ENCODE assay signal across 15 cellular contexts in genomic region chr12:133203344-133204263, GRCh38. TPM values are rescaled to one million over a fixed set of nuclear protein-coding genes. Genes with fewer than 3 reads are reported as not detected.
A peak's percentile ranks its signal among the peaks of the same experiment; 100 is the strongest.
DNase-seq lines count a peak whose midpoint lies in the region; ATAC-seq and TF ChIP-seq lines count a peak whose summit lies in the region.
"Had no signal": no experiment of that assay in that cellular context is flagged by ENCODE, and none has a peak within 500 bp of the region (broad histone marks: within the 10 kb centered on the region; RNA-seq: fewer than 3 reads in every experiment).

No MANE protein-coding gene starts in this region.

- H4K5ac ChIP-seq in IMR-90 (ENCODE audit: low read depth, low read length), result no peak overlapping the region

- no peak overlapping the region for H3K23ac ChIP-seq in IMR-90 (ENCODE audit: low read depth, low read length)

- DNase-seq in DMS53 (lab: John Stamatoyannopoulos, UW), result peak; percentile 67
- no peak for DNase-seq in DMS53 treated with DMSO at 0.1 percent for 48 hours (lab: John Stamatoyannopoulos, UW; ENCODE audit: unreplicated experiment)
- DNase-seq in IMR-90, result peak; percentile 20
- DNase-seq in dermis blood vessel endothelial cell, result peak; percentile 23
- DNase-seq in natural killer cell treated with Interleukin-12 subunit alpha and Interleukin-12 subunit beta and Interleukin-15 and Interleukin-18, amount 100 ng/mL, for 72 hours (ENCODE audit: low spot score), result no peak
- no peak for DNase-seq in stomach
- no peak for DNase-seq in NCI-H510A treated with DMSO at 0.1 percent for 48 hours (lab: John Stamatoyannopoulos, UW)
- DNase-seq: 8988T, foreskin melanocyte, midbrain, T-cell had no signal

- intact Hi-C loops in IMR-90 (cut with micrococcal nuclease), result no loop called here
- intact Hi-C loops in stomach (cut with DNase I; ENCODE audit: low total_unique reads), result no loop called here

- peaks cover 32% of the 10 kb centered on the region for H3K9me3 Mint-ChIP-seq in natural killer cell treated with Interleukin-12 subunit alpha and Interleukin-12 subunit beta and Interleukin-15 and Interleukin-18, amount 100 ng/mL, for 72 hours

- H2BK15ac ChIP-seq in IMR-90 (ENCODE audit: low read depth, low read length), result no peak overlapping the region

- H3K4me1 Mint-ChIP-seq in natural killer cell treated with Interleukin-12 subunit alpha and Interleukin-12 subunit beta and Interleukin-15 and Interleukin-18, amount 100 ng/mL, for 72 hours (ENCODE audit: low read depth in 2 of 2), result no peaks in the 10 kb centered on the region
- H3K4me1 Mint-ChIP-seq: T-cell had no signal

- H3K27me3 ChIP-seq in IMR-90 (ENCODE audit: control insufficient read depth, insufficient read depth, low read length) (no peaks in the 10 kb centered on the region), stomach (no peaks in the 10 kb centered on the region)
- H3K27me3 ChIP-seq: breast epithelium had no signal

- WGBS in IMR-90 (ENCODE audit: extremely low coverage in 2 of 2, insufficient read length in 1 of 2), 2 experiments, result no CpG with 5 or more reads among the region's 7 CpGs
- 95 to 98% (median 97%) methylated on average over 7 of the region's 7 CpGs for WGBS in stomach, 5 donors

- in situ Hi-C loops in IMR-90 (cut with MboI; ENCODE audit: low sequenced_read_pairs), result no loop called here

- H3K79me1 ChIP-seq in IMR-90 (ENCODE audit: low read depth in 1 of 2, low read length in 2 of 2), result peaks cover 0 to 3% of the 10 kb centered on the region in 2 experiments; a peak in 1 of 4 replicates

- H3K36me3 ChIP-seq in IMR-90 (ENCODE audit: control insufficient read depth, insufficient read depth, low read length) (peaks cover 23% of the 10 kb centered on the region), stomach (peaks cover 26 to 69% (median 38%) of the 10 kb centered on the region in 4 donors)

- TF ChIP-seq CTCF in IMR-90 (conservative IDR thresholded peaks at IDR 0.05; ENCODE audit: low read depth, low read length) (no peak), stomach (IDR thresholded peaks at IDR 0.05) (no peak)

- POLR2A ChIA-PET in IMR-90 (lab: Charles Lee; ENCODE audit: unreplicated experiment), result no interaction called here

- no peak overlapping the region for H3K4me2 ChIP-seq in IMR-90 (ENCODE audit: low read depth, low read length)

- CTCF ChIA-PET in IMR-90 (lab: Yijun Ruan, JAX), result no interaction called here

- H3K9me3 ChIP-seq in IMR-90 (ENCODE audit: control insufficient read depth, insufficient read depth, low read length) (peaks cover 62% of the 10 kb centered on the region), stomach (peaks cover 82 to 97% (median 94%) of the 10 kb centered on the region in 4 donors)

- no peak overlapping the region for H3K18ac ChIP-seq in IMR-90 (ENCODE audit: low read depth, low read length)

- H3K27ac Mint-ChIP-seq in natural killer cell treated with Interleukin-12 subunit alpha and Interleukin-12 subunit beta and Interleukin-15 and Interleukin-18, amount 100 ng/mL, for 72 hours, result peak overlapping the region; percentile 44 to 59
- H3K27ac Mint-ChIP-seq: T-cell had no signal

- ATAC-seq in IMR-90 (ENCODE audit: low read depth) (no peak), HG02981 (IDR thresholded peaks at IDR 0.05; ENCODE audit: unreplicated experiment) (no peak)
- no peak for ATAC-seq in natural killer cell treated with Interleukin-12 subunit alpha and Interleukin-12 subunit beta and Interleukin-15 and Interleukin-18, amount 100 ng/mL, for 72 hours
- ATAC-seq: T-cell had no signal

- no peak overlapping the region for H2AK9ac ChIP-seq in IMR-90 (replicated peaks; ENCODE audit: low read depth, low read length, poor library complexity)

- H3K27ac ChIP-seq in IMR-90 (ENCODE audit: insufficient read depth, low read length) (no peak overlapping the region), stomach (no peak overlapping the region)
- H3K27ac ChIP-seq: breast epithelium had no signal

- no peak overlapping the region for H3K4me3 ChIP-seq in IMR-90 (ENCODE audit: insufficient read depth, low read depth, low read length)
- no peak overlapping the region for H3K4me3 ChIP-seq in stomach

- H4K20me1 ChIP-seq in IMR-90 (ENCODE audit: insufficient read depth, low read length), result no peaks in the 10 kb centered on the region

- no peak overlapping the region for H2BK120ac ChIP-seq in IMR-90 (ENCODE audit: low read depth, low read length)

- H2BK20ac ChIP-seq in IMR-90 (ENCODE audit: low read depth, low read length), result no peak overlapping the region

- H4K91ac ChIP-seq in IMR-90 (ENCODE audit: insufficient read depth, low read depth, low read length), result no peak overlapping the region

- H3K4ac ChIP-seq in IMR-90 (ENCODE audit: low read depth, low read length), result no peak overlapping the region

- H4K8ac ChIP-seq in IMR-90 (ENCODE audit: low read depth in 2 of 2, low read length in 2 of 2), result no peak overlapping the region

- H2BK5ac ChIP-seq in IMR-90 (ENCODE audit: low read depth, low read length, poor library complexity, severe bottlenecking), result no peak overlapping the region

- H3K4me3 Mint-ChIP-seq in natural killer cell treated with Interleukin-12 subunit alpha and Interleukin-12 subunit beta and Interleukin-15 and Interleukin-18, amount 100 ng/mL, for 72 hours, result no peak overlapping the region

- H2AK5ac ChIP-seq in IMR-90 (ENCODE audit: low read depth, low read length), result no peak overlapping the region

- no peaks in the 10 kb centered on the region for H3K27me3 Mint-ChIP-seq in natural killer cell treated with Interleukin-12 subunit alpha and Interleukin-12 subunit beta and Interleukin-15 and Interleukin-18, amount 100 ng/mL, for 72 hours
- H3K27me3 Mint-ChIP-seq: T-cell had no signal

- no peak overlapping the region for H3K56ac ChIP-seq in IMR-90 (ENCODE audit: extremely low read depth, insufficient read depth, low read length)

- peaks cover 74% of the 10 kb centered on the region for H3K36me3 Mint-ChIP-seq in natural killer cell treated with Interleukin-12 subunit alpha and Interleukin-12 subunit beta and Interleukin-15 and Interleukin-18, amount 100 ng/mL, for 72 hours

- no peak overlapping the region for H3K9ac ChIP-seq in IMR-90 (ENCODE audit: low read depth, low read length)

- no peak overlapping the region for H3K14ac ChIP-seq in IMR-90 (replicated peaks; ENCODE audit: low read depth, low read length)

- dilution Hi-C loops in IMR-90 (cut with HindIII; ENCODE audit: low sequenced_read_pairs, unreplicated experiment), result no loop called here

- H2AFZ ChIP-seq in IMR-90 (replicated peaks; ENCODE audit: low read length, poor library complexity), result no peak overlapping the region

- no peak for TF ChIP-seq RAD21 in IMR-90 (IDR thresholded peaks at IDR 0.05; ENCODE audit: low read length)

- no peaks in the 10 kb centered on the region for H3K9me1 ChIP-seq in IMR-90 (ENCODE audit: insufficient read depth, low read length)

- no peak for TF ChIP-seq EP300 in stomach (IDR thresholded peaks at IDR 0.05)

- H3K4me1 ChIP-seq in IMR-90 (ENCODE audit: control insufficient read depth, insufficient read depth, low read length), result no peaks in the 10 kb centered on the region
- H3K4me1 ChIP-seq in stomach, result no peaks in the 10 kb centered on the region
- H3K4me1 ChIP-seq: breast epithelium had no signal

- TSS peak; percentile 38 for BruUV-seq in IMR-90 (replicated peaks; lab: Mats Ljungman, UMichigan)

- no peak for TF ChIP-seq POLR2A in IMR-90 (IDR thresholded peaks at IDR 0.05; ENCODE audit: low read depth, low read length)
- no peak for TF ChIP-seq POLR2A in stomach (IDR thresholded peaks at IDR 0.05)

TF ChIP-seq in IMR-90, 13 proteins besides CTCF, POLR2A, EP300 and RAD21 (continues in another document):
- TF ChIP-seq, protein P1, sequence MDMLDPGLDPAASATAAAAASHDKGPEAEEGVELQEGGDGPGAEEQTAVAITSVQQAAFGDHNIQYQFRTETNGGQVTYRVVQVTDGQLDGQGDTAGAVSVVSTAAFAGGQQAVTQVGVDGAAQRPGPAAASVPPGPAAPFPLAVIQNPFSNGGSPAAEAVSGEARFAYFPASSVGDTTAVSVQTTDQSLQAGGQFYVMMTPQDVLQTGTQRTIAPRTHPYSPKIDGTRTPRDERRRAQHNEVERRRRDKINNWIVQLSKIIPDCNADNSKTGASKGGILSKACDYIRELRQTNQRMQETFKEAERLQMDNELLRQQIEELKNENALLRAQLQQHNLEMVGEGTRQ (IDR thresholded peaks at IDR 0.05; ENCODE audit: low read depth, low read length), result no peak
- TF ChIP-seq BHLHE40 (IDR thresholded peaks at IDR 0.05; ENCODE audit: low read depth, low read length) (no peak), SMC3 (IDR thresholded peaks at IDR 0.05; ENCODE audit: low read depth, low read length) (no peak), MAZ (IDR thresholded peaks at IDR 0.05; ENCODE audit: borderline replicate concordance, low read depth, low read length) (no peak), NFE2L2 (IDR thresholded peaks at IDR 0.05; ENCODE audit: low read depth, low read length) (no peak), FOS (IDR thresholded peaks at IDR 0.05; ENCODE audit: low read depth, low read length) (no peak), MAFK (IDR thresholded peaks at IDR 0.05; ENCODE audit: low read depth, low read length) (no peak), MXI1 (IDR thresholded peaks at IDR 0.05; ENCODE audit: borderline replicate concordance, low read depth, low read length) (no peak)

RNA-seq across cellular contexts. Expression of gene ZNF268, which starts 22.3 kb away (rescaled TPM):
- total RNA-seq in IMR-90 (2012; rRNA removed), result 31.1 and 54.5 TPM in 2 replicates
- 5.8 and 6.7 TPM in 2 replicates for polyA plus RNA-seq in IMR-90 (2012; rRNA removed)
- polyA plus RNA-seq in IMR-90 (2012; cell fraction: cytosol; rRNA removed), result 2.2 and 4.6 TPM in 2 replicates
- 5.8 and 7.3 TPM in 2 replicates for polyA plus RNA-seq in IMR-90 (2012; cell fraction: nucleus; rRNA removed; ENCODE audit: low replicate concordance)
- total RNA-seq in dermis blood vessel endothelial cell, result 39.8 and 44.8 TPM in 2 replicates
- total RNA-seq in natural killer cell treated with Interleukin-12 subunit alpha and Interleukin-12 subunit beta and Interleukin-15 and Interleukin-18, amount 100 ng/mL, for 72 hours, result 10 to 100 TPM; 18.9 to 23.5 TPM
- 10 to 100 TPM in 3 of 5 donors, 1 to 10 TPM in 1, under 1 TPM in 1; under 0.01 to 39.7 (median 12.1) TPM for total RNA-seq in stomach
- polyA plus RNA-seq in stomach, result 1 to 10 TPM; 2.7 to 5.3 (median 3.1) TPM

RNA-seq across cellular contexts. Expression of gene ANHX, which starts 32.1 kb away (rescaled TPM):
- not detected in 2 replicates for total RNA-seq in IMR-90 (2012; rRNA removed)
- not detected in 2 replicates for polyA plus RNA-seq in IMR-90 (2012; rRNA removed)
- polyA plus RNA-seq in IMR-90 (2012; cell fraction: cytosol; rRNA removed), result not detected in 2 replicates
- not detected in 2 replicates for polyA plus RNA-seq in IMR-90 (2012; cell fraction: nucleus; rRNA removed; ENCODE audit: low replicate concordance)
- total RNA-seq in dermis blood vessel endothelial cell, result not detected in 2 replicates
- not detected for total RNA-seq in natural killer cell treated with Interleukin-12 subunit alpha and Interleukin-12 subunit beta and Interleukin-15 and Interleukin-18, amount 100 ng/mL, for 72 hours
- not detected for total RNA-seq in stomach
- not detected for polyA plus RNA-seq in stomach
- total RNA-seq: activated CD8-positive, alpha-beta memory T cell treated with anti-CD3 and anti-CD28 coated beads for 36 hours; breast epithelium; NCI-H460; T-cell had no signal

Comparison
In these comparisons a context has a peak if more than half of its experiments do, and no peak if none do; other contexts are left out.
1. DNase-seq: peak in DMS53 (single experiment), IMR-90 (single experiment) and dermis blood vessel endothelial cell (single experiment); none in DMS53 treated with DMSO at 0.1 percent for 48 hours (single experiment), natural killer cell treated with Interleukin-12 subunit alpha and Interleukin-12 subunit beta and Interleukin-15 and Interleukin-18, amount 100 ng/mL, for 72 hours (single experiment), stomach (single experiment) and NCI-H510A treated with DMSO at 0.1 percent for 48 hours (single experiment).